Comparison of ENCODE assay signal across 19 cellular contexts in the genomic region with DNA sequence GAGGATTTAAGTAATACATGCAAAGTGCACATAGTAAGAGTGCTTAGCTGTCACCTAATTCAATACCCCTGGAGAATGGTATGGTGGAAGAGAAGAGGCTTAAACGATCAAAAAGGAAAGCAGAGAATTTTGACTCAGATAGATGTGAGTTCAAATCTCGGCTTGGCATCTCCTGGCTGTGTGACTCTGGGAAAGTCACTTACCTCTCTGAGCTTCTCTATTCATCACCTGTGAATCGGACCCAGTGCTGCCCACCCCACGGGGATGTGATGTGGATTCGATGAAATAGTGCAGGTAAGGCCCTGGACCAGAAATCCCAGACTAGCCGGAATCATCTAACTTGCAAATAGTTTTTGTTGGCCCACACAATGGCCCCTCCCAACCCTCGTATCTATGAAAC. TPM values are rescaled to one million over a fixed set of nuclear protein-coding genes. Genes with fewer than 3 reads are reported as not detected.
DNase-seq lines count a peak whose midpoint lies in the region; ATAC-seq, FAIRE-seq and TF ChIP-seq lines count a peak whose summit lies in the region.
"Had no signal": no experiment of that assay in that cellular context is flagged by ENCODE, and none has a peak within 500 bp of the region (broad histone marks: within the 10 kb centered on the region; RNA-seq: fewer than 3 reads in every experiment).

No MANE protein-coding gene starts in this region.

- no peaks in the 10 kb centered on the region for H3K9me3 ChIP-seq in CD8-positive, alpha-beta memory T cell (ENCODE audit: low read length)
- no peaks in the 10 kb centered on the region for H3K9me3 ChIP-seq in K562 (replicated peaks; ENCODE audit: control insufficient read depth, insufficient read depth, low read depth, low read length)
- H3K9me3 ChIP-seq in effector memory CD4-positive, alpha-beta T cell (ENCODE audit: control insufficient read depth, low read length): no peaks in the 10 kb centered on the region
- H3K9me3 ChIP-seq: HAP-1, SJSA1 had no signal

- no peak overlapping the region for H3K4me3 ChIP-seq in CD8-positive, alpha-beta memory T cell (ENCODE audit: low read length)
- no peak overlapping the region for H3K4me3 ChIP-seq in K562
- no peak overlapping the region for H3K4me3 ChIP-seq in effector memory CD4-positive, alpha-beta T cell (ENCODE audit: insufficient read depth, low read depth, low read length, poor library complexity, severe bottlenecking)
- H3K4me3 ChIP-seq: HAP-1, PC-9, SJSA1 had no signal

- CTCF ChIA-PET in CD8-positive, alpha-beta memory T cell (lab: Charles Lee): interaction anchor here (0.9 kb wide), 1 partner anchor 9 kb away, joined by 3 read pairs; no protein-coding TSS in a partner anchor
- CTCF ChIA-PET in K562 (lab: Yijun Ruan, JAX; ENCODE audit: low intra/inter-chr PET ratio): no interaction called here

- no peak overlapping the region for H2AFZ ChIP-seq in K562 (ENCODE audit: low read depth, low read length)
- H2AFZ ChIP-seq: PC-9 had no signal

- peaks cover 25% of the 10 kb centered on the region for H3K4me1 ChIP-seq in CD8-positive, alpha-beta memory T cell (ENCODE audit: insufficient read depth, low read length)
- H3K4me1 ChIP-seq in K562 (replicated peaks in 1 of 2; ENCODE audit: control insufficient read depth in 2 of 2, insufficient read depth in 2 of 2, low read length in 2 of 2): peaks cover 15 to 18% of the 10 kb centered on the region in 2 experiments; a peak in 3 of 5 replicates
- peaks cover 11% of the 10 kb centered on the region for H3K4me1 ChIP-seq in effector memory CD4-positive, alpha-beta T cell (ENCODE audit: control insufficient read depth, insufficient read depth, low read length, poor library complexity, severe bottlenecking)

- FAIRE-seq in K562 (lab: Jason Lieb, UNC) (no peak), H54 (lab: Jason Lieb, UNC) (no peak)

- H3K4me3 Mint-ChIP-seq in T-helper 2 cell treated with Interferon-gamma antibody and Interleukin-4, amounts not matched to agents 5 μg/mL and 100 μg/mL, for 36 hours: peak overlapping the region; percentile 24
- H3K4me3 Mint-ChIP-seq in CD8-positive, alpha-beta memory T cell: peak overlapping the region in 6 of 7 donors; percentile 43 to 97 (median 93)
- H3K4me3 Mint-ChIP-seq in neural crest cell: peak overlapping the region; percentile 69

- no peak for DNase-seq in T-helper 2 cell treated with Interferon-gamma antibody and Interleukin-4, amounts not matched to agents 5 μg/mL and 100 μg/mL, for 36 hours (ENCODE audit: low spot score)
- DNase-seq in T-helper 2 cell: no peak
- no peak for DNase-seq in CD8-positive, alpha-beta memory T cell
- no peak for DNase-seq in K562 (ENCODE audit: extremely low read depth in 1 of 4, low spot score in 3 of 4)
- no peak for DNase-seq in neural crest cell (ENCODE audit: low read depth, low spot score)
- no peak for DNase-seq in H54 (ENCODE audit: insufficient read length, low spot score)
- DNase-seq in effector memory CD4-positive, alpha-beta T cell: no peak
- no peak for DNase-seq in NCI-H226
- DNase-seq: 8988T, DMS153, EL, NCI-H1436, NCI-H2029 treated with DMSO at 0.1 percent for 48 hours, NCI-H510A, NCI-H82, PC-9 had no signal

- in situ Hi-C loops in K562 (cut with MboI): no loop called here

- H3K79me2 ChIP-seq in K562 (ENCODE audit: control insufficient read depth, insufficient read depth, low read length): peaks cover 31% of the 10 kb centered on the region

- H3K9me3 Mint-ChIP-seq in T-helper 2 cell treated with Interferon-gamma antibody and Interleukin-4, amounts not matched to agents 5 μg/mL and 100 μg/mL, for 36 hours: no peaks in the 10 kb centered on the region
- H3K9me3 Mint-ChIP-seq in CD8-positive, alpha-beta memory T cell: no peaks in the 10 kb centered on the region
- no peaks in the 10 kb centered on the region for H3K9me3 Mint-ChIP-seq in neural crest cell

- no peaks in the 10 kb centered on the region for H3K27me3 ChIP-seq in CD8-positive, alpha-beta memory T cell (ENCODE audit: insufficient read depth, low read length, poor library complexity, severe bottlenecking)
- no peaks in the 10 kb centered on the region for H3K27me3 ChIP-seq in K562 (ENCODE audit: control insufficient read depth in 2 of 2, insufficient read depth in 2 of 2, low read length in 2 of 2)
- no peaks in the 10 kb centered on the region for H3K27me3 ChIP-seq in effector memory CD4-positive, alpha-beta T cell (replicated peaks; ENCODE audit: control insufficient read depth, insufficient read depth, low read length, poor library complexity, severe bottlenecking)
- H3K27me3 ChIP-seq: SJSA1 had no signal

- ATAC-seq in K562: no peak

- TF ChIP-seq RAD21 in K562 (CRISPR knock-in tag; conservative IDR thresholded peaks at IDR 0.05 in 1 of 2, IDR thresholded peaks at IDR 0.05 in 1 of 2): no peak

- intact Hi-C loops in K562 (cut with micrococcal nuclease): loop anchor here (10.0 kb wide), 1 partner anchor 99 kb away; the partner anchor contains the start of gene SLC9A8

- no peaks in the 10 kb centered on the region for H3K9me1 ChIP-seq in K562 (ENCODE audit: control insufficient read depth, insufficient read depth, low read length)

- WGBS in K562 (ENCODE audit: insufficient coverage, low coverage, missing lambda C conversion rate): 61% methylated on average over 7 of the region's 7 CpGs

- TF ChIP-seq CTCF in K562 (IDR thresholded peaks at IDR 0.05 in 2 of 3, conservative IDR thresholded peaks at IDR 0.05 in 1 of 3; ENCODE audit: insufficient read depth in 2 of 3, low read depth in 1 of 3, low read length in 3 of 3) (no peak), neural crest cell (conservative IDR thresholded peaks at IDR 0.05) (no peak)

- H3K27me3 Mint-ChIP-seq in T-helper 2 cell treated with Interferon-gamma antibody and Interleukin-4, amounts not matched to agents 5 μg/mL and 100 μg/mL, for 36 hours (ENCODE audit: low read depth): no peaks in the 10 kb centered on the region
- H3K27me3 Mint-ChIP-seq in CD8-positive, alpha-beta memory T cell: no peaks in the 10 kb centered on the region
- no peaks in the 10 kb centered on the region for H3K27me3 Mint-ChIP-seq in neural crest cell (ENCODE audit: low read depth)

- BruUV-seq in K562 (replicated peaks; lab: Mats Ljungman, UMichigan): no TSS peak

- H3K36me3 Mint-ChIP-seq in T-helper 2 cell treated with Interferon-gamma antibody and Interleukin-4, amounts not matched to agents 5 μg/mL and 100 μg/mL, for 36 hours (ENCODE audit: low read depth): peaks cover 2% of the 10 kb centered on the region
- H3K36me3 Mint-ChIP-seq in CD8-positive, alpha-beta memory T cell: peaks cover 0 to 6% (median 0%) of the 10 kb centered on the region in 3 donors
- H3K36me3 Mint-ChIP-seq in neural crest cell (ENCODE audit: low read depth): no peaks in the 10 kb centered on the region

- peaks cover 28% of the 10 kb centered on the region for H3K4me1 Mint-ChIP-seq in T-helper 2 cell treated with Interferon-gamma antibody and Interleukin-4, amounts not matched to agents 5 μg/mL and 100 μg/mL, for 36 hours (ENCODE audit: low read depth)
- H3K4me1 Mint-ChIP-seq in CD8-positive, alpha-beta memory T cell: peaks cover 28 to 40% (median 33%) of the 10 kb centered on the region in 3 donors
- peaks cover 29% of the 10 kb centered on the region for H3K4me1 Mint-ChIP-seq in neural crest cell

- H3K9ac ChIP-seq in K562 (ENCODE audit: insufficient read depth in 1 of 2, low read depth in 2 of 2, low read length in 2 of 2): no peak overlapping the region
- H3K9ac ChIP-seq: KMS-11 had no signal

- peaks cover 7% of the 10 kb centered on the region; the same call in 1 of the 2 replicates for H4K20me1 ChIP-seq in K562 (replicated peaks; ENCODE audit: control insufficient read depth, insufficient read depth, low read length)

- H3K27ac Mint-ChIP-seq in T-helper 2 cell treated with Interferon-gamma antibody and Interleukin-4, amounts not matched to agents 5 μg/mL and 100 μg/mL, for 36 hours: no peak overlapping the region
- peak overlapping the region in 3 of 8 donors; percentile 60 to 75 (median 60) for H3K27ac Mint-ChIP-seq in CD8-positive, alpha-beta memory T cell
- no peak overlapping the region for H3K27ac Mint-ChIP-seq in neural crest cell (ENCODE audit: unreplicated experiment)

- TF ChIP-seq POLR2A in K562 (conservative IDR thresholded peaks at IDR 0.05) (no peak), H54 (IDR thresholded peaks at IDR 0.05; ENCODE audit: low read depth, low read length) (no peak)

- H3K4me2 ChIP-seq in K562 (ENCODE audit: insufficient read depth, low read length): no peak overlapping the region
- H3K4me2 ChIP-seq: KMS-11 had no signal

- H3K36me3 ChIP-seq in CD8-positive, alpha-beta memory T cell (ENCODE audit: insufficient read depth, low read length): no peaks in the 10 kb centered on the region
- peaks cover 3% of the 10 kb centered on the region; the same call in 1 of the 3 replicates for H3K36me3 ChIP-seq in K562 (ENCODE audit: control insufficient read depth, insufficient read depth, low read length)
- no peaks in the 10 kb centered on the region for H3K36me3 ChIP-seq in effector memory CD4-positive, alpha-beta T cell (ENCODE audit: control insufficient read depth, insufficient read depth, low read length)
- H3K36me3 ChIP-seq: HAP-1 had no signal

- POLR2A ChIA-PET in CD8-positive, alpha-beta memory T cell (lab: Charles Lee): no interaction called here
- POLR2A ChIA-PET in K562 (lab: Yijun Ruan, JAX): interaction anchor here (1.3 kb wide), 1 partner anchor 9 kb away, joined by 4 read pairs; no protein-coding TSS in a partner anchor

- no peak overlapping the region for H3K27ac ChIP-seq in CD8-positive, alpha-beta memory T cell (ENCODE audit: low read depth, low read length)
- no peak overlapping the region for H3K27ac ChIP-seq in K562 (ENCODE audit: extremely low read depth, low read depth, low read length)
- no peak overlapping the region for H3K27ac ChIP-seq in effector memory CD4-positive, alpha-beta T cell (ENCODE audit: insufficient read depth, low read length, poor library complexity, severe bottlenecking)
- H3K27ac ChIP-seq: KMS-11, PC-9, SJSA1 had no signal

- no peak for TF ChIP-seq EP300 in K562 (IDR thresholded peaks at IDR 0.05; ENCODE audit: low read length)

RNA-seq across cellular contexts. Expression of gene B4GALT5, which starts 1.8 kb away (rescaled TPM):
- total RNA-seq in CD8-positive, alpha-beta memory T cell: 10 to 100 TPM; 37.5 to 39.1 TPM
- polyA plus RNA-seq in CD8-positive, alpha-beta memory T cell: 2.0 TPM
- total RNA-seq in K562 (2011; cell fraction: chromatin; rRNA removed; ENCODE audit: low replicate concordance): 25.2 and 26.6 TPM in 2 replicates
- total RNA-seq in K562 (2011; cell fraction: nucleolus; rRNA removed): 24.6 and 27.5 TPM in 2 replicates
- 39.2 and 61.3 TPM in 2 replicates for total RNA-seq in K562 (2011; cell fraction: nucleoplasm; rRNA removed)
- 8.5 and 9.6 TPM in 2 replicates for total RNA-seq in K562 (2014; rRNA removed)
- total RNA-seq in K562 (2014; rRNA removed; fragmentation: Illumina TruSeq; extraction: Trizol): 23.4 and 24.2 TPM in 2 replicates
- 24.1 and 25.4 TPM in 2 replicates for total RNA-seq in K562 (2015; rRNA removed; fragmentation: Illumina TruSeq; extraction: Trizol)
- total RNA-seq in K562 (2021): 23.7 and 25.7 TPM in 2 replicates
- polyA plus RNA-seq in K562 (2011; rRNA removed): 22.2 and 32.4 TPM in 2 replicates
- 23.3 and 23.6 TPM in 2 replicates for polyA plus RNA-seq in K562 (2011; cell fraction: cytosol; rRNA removed)
- 12.0 and 14.7 TPM in 2 replicates for polyA plus RNA-seq in K562 (2011; cell fraction: nucleus; rRNA removed)
- polyA plus RNA-seq in K562 (2012): 10.9 and 18.2 TPM in 2 replicates
- 30.9 and 32.6 TPM in 2 replicates for polyA plus RNA-seq in K562 (2014; fragmentation: Illumina TruSeq; extraction: Trizol)
- 10 to 100 TPM; 12.2 to 17.5 TPM for polyA plus RNA-seq in K562 (2014; fragmentation: Nextera tagmentation; extraction: Ambion mirVana)
- polyA plus RNA-seq in K562 (2014; rRNA removed): 16.4 and 20.0 TPM in 2 replicates
- 31.7 and 44.1 TPM in 2 replicates for polyA minus RNA-seq in K562 (2011; rRNA and poly(A)+ RNA removed)
- 17.4 and 24.1 TPM in 2 replicates for polyA minus RNA-seq in K562 (2011; cell fraction: cytosol; rRNA and poly(A)+ RNA removed)
- polyA minus RNA-seq in K562 (2011; cell fraction: nucleus; rRNA and poly(A)+ RNA removed): 5.0 and 6.2 TPM in 2 replicates
- total RNA-seq in neural crest cell: 48.9 and 49.0 TPM in 2 replicates

Comparison
In these comparisons a context has a peak if more than half of its experiments do, and no peak if none do; other contexts are left out.
1. H3K4me3 Mint-ChIP-seq: peak in every context shown above with its lines; median percentile 93 in CD8-positive, alpha-beta memory T cell; 69 in neural crest cell; 24 in T-helper 2 cell treated with Interferon-gamma antibody and Interleukin-4, amounts not matched to agents 5 μg/mL and 100 μg/mL, for 36 hours.